2 cellular contexts compared by ENCODE assay signal in the genomic region with DNA sequence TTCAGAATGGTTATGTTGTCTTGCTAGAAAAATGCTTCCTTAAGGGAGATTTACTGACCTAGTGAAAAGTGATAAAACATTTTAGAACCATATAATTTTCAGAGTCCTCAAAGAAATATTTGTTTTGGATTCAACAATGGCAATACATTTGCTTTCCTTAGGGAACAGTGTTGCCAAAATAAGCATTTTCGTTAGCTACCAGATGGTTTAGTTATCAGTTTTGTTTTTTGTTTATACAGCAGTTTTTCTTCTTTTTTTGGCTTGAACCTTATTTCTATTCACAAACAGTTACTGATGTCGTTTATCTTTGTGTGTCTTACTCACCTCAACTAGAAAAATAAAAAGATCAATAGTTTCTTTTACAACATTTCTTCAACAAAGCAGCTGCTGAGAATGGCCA.
A peak's percentile ranks its signal among the peaks of the same experiment; 100 is the strongest.
TF ChIP-seq lines count a peak whose summit lies in the region.

No MANE protein-coding gene starts in this region.

TF ChIP-seq in SK-N-SH treated with all-trans-retinoic acid at 6 μM for 48 hours, 23 proteins besides CTCF, POLR2A, EP300 and RAD21 (continued from another document):
- TF ChIP-seq TCF4 (CRISPR knock-in tag; IDR thresholded peaks at IDR 0.05; ENCODE audit: borderline replicate concordance), result peak; percentile 81
- no peak for TF ChIP-seq ZC3H10 (CRISPR knock-in tag; IDR thresholded peaks at IDR 0.05)
- TF ChIP-seq ZFP30 (CRISPR knock-in tag; IDR thresholded peaks at IDR 0.05), result no peak
- TF ChIP-seq, protein P1, sequence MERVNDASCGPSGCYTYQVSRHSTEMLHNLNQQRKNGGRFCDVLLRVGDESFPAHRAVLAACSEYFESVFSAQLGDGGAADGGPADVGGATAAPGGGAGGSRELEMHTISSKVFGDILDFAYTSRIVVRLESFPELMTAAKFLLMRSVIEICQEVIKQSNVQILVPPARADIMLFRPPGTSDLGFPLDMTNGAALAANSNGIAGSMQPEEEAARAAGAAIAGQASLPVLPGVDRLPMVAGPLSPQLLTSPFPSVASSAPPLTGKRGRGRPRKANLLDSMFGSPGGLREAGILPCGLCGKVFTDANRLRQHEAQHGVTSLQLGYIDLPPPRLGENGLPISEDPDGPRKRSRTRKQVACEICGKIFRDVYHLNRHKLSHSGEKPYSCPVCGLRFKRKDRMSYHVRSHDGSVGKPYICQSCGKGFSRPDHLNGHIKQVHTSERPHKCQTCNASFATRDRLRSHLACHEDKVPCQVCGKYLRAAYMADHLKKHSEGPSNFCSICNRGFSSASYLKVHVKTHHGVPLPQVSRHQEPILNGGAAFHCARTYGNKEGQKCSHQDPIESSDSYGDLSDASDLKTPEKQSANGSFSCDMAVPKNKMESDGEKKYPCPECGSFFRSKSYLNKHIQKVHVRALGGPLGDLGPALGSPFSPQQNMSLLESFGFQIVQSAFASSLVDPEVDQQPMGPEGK (CRISPR knock-in tag; IDR thresholded peaks at IDR 0.05; ENCODE audit: borderline replicate concordance), result no peak
- peak; percentile 79 for TF ChIP-seq ISL1 (CRISPR knock-in tag; IDR thresholded peaks at IDR 0.05)
- TF ChIP-seq, protein P2, sequence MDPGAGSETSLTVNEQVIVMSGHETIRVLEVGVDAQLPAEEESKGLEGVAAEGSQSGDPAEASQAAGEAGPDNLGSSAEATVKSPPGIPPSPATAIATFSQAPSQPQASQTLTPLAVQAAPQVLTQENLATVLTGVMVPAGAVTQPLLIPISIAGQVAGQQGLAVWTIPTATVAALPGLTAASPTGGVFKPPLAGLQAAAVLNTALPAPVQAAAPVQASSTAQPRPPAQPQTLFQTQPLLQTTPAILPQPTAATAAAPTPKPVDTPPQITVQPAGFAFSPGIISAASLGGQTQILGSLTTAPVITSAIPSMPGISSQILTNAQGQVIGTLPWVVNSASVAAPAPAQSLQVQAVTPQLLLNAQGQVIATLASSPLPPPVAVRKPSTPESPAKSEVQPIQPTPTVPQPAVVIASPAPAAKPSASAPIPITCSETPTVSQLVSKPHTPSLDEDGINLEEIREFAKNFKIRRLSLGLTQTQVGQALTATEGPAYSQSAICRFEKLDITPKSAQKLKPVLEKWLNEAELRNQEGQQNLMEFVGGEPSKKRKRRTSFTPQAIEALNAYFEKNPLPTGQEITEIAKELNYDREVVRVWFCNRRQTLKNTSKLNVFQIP (CRISPR knock-in tag; IDR thresholded peaks at IDR 0.05; ENCODE audit: borderline replicate concordance, low read depth), result no peak
- TF ChIP-seq, protein P3, sequence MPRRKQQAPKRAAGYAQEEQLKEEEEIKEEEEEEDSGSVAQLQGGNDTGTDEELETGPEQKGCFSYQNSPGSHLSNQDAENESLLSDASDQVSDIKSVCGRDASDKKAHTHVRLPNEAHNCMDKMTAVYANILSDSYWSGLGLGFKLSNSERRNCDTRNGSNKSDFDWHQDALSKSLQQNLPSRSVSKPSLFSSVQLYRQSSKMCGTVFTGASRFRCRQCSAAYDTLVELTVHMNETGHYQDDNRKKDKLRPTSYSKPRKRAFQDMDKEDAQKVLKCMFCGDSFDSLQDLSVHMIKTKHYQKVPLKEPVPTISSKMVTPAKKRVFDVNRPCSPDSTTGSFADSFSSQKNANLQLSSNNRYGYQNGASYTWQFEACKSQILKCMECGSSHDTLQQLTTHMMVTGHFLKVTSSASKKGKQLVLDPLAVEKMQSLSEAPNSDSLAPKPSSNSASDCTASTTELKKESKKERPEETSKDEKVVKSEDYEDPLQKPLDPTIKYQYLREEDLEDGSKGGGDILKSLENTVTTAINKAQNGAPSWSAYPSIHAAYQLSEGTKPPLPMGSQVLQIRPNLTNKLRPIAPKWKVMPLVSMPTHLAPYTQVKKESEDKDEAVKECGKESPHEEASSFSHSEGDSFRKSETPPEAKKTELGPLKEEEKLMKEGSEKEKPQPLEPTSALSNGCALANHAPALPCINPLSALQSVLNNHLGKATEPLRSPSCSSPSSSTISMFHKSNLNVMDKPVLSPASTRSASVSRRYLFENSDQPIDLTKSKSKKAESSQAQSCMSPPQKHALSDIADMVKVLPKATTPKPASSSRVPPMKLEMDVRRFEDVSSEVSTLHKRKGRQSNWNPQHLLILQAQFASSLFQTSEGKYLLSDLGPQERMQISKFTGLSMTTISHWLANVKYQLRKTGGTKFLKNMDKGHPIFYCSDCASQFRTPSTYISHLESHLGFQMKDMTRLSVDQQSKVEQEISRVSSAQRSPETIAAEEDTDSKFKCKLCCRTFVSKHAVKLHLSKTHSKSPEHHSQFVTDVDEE (CRISPR knock-in tag; IDR thresholded peaks at IDR 0.05), result 0 out of 2 replicates have a peak, but pooled peaks have one; percentile 57
- no peak for TF ChIP-seq BACH2 (CRISPR knock-in tag; IDR thresholded peaks at IDR 0.05; ENCODE audit: borderline replicate concordance)
- no peak for TF ChIP-seq ZNF70 (CRISPR knock-in tag; IDR thresholded peaks at IDR 0.05)
- TF ChIP-seq GLIS3 (CRISPR knock-in tag; IDR thresholded peaks at IDR 0.05), result no peak
- no peak for TF ChIP-seq TOX (CRISPR knock-in tag; IDR thresholded peaks at IDR 0.05; ENCODE audit: borderline replicate concordance)
- no peak for TF ChIP-seq PPARA (CRISPR knock-in tag; IDR thresholded peaks at IDR 0.05; ENCODE audit: borderline replicate concordance)
- TF ChIP-seq ARNTL (CRISPR knock-in tag; IDR thresholded peaks at IDR 0.05; ENCODE audit: borderline replicate concordance, low read depth), result no peak
TF ChIP-seq in SK-N-SH treated with all-trans-retinoic acid at 6 μM for 48 hours: peak in this region for 3.

TF ChIP-seq in SK-N-SH, 30 proteins besides CTCF, POLR2A, EP300 and RAD21 (continued from another document):
- TF ChIP-seq, protein P4, sequence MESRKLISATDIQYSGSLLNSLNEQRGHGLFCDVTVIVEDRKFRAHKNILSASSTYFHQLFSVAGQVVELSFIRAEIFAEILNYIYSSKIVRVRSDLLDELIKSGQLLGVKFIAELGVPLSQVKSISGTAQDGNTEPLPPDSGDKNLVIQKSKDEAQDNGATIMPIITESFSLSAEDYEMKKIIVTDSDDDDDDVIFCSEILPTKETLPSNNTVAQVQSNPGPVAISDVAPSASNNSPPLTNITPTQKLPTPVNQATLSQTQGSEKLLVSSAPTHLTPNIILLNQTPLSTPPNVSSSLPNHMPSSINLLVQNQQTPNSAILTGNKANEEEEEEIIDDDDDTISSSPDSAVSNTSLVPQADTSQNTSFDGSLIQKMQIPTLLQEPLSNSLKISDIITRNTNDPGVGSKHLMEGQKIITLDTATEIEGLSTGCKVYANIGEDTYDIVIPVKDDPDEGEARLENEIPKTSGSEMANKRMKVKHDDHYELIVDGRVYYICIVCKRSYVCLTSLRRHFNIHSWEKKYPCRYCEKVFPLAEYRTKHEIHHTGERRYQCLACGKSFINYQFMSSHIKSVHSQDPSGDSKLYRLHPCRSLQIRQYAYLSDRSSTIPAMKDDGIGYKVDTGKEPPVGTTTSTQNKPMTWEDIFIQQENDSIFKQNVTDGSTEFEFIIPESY (IDR thresholded peaks at IDR 0.05; ENCODE audit: borderline replicate concordance, low read depth), result no peak
- TF ChIP-seq, protein P5, sequence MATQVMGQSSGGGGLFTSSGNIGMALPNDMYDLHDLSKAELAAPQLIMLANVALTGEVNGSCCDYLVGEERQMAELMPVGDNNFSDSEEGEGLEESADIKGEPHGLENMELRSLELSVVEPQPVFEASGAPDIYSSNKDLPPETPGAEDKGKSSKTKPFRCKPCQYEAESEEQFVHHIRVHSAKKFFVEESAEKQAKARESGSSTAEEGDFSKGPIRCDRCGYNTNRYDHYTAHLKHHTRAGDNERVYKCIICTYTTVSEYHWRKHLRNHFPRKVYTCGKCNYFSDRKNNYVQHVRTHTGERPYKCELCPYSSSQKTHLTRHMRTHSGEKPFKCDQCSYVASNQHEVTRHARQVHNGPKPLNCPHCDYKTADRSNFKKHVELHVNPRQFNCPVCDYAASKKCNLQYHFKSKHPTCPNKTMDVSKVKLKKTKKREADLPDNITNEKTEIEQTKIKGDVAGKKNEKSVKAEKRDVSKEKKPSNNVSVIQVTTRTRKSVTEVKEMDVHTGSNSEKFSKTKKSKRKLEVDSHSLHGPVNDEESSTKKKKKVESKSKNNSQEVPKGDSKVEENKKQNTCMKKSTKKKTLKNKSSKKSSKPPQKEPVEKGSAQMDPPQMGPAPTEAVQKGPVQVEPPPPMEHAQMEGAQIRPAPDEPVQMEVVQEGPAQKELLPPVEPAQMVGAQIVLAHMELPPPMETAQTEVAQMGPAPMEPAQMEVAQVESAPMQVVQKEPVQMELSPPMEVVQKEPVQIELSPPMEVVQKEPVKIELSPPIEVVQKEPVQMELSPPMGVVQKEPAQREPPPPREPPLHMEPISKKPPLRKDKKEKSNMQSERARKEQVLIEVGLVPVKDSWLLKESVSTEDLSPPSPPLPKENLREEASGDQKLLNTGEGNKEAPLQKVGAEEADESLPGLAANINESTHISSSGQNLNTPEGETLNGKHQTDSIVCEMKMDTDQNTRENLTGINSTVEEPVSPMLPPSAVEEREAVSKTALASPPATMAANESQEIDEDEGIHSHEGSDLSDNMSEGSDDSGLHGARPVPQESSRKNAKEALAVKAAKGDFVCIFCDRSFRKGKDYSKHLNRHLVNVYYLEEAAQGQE (IDR thresholded peaks at IDR 0.05; ENCODE audit: low read depth, low read length), result no peak
- TF ChIP-seq FOXM1 (IDR thresholded peaks at IDR 0.05; ENCODE audit: low read depth) (no peak), ELF1 (IDR thresholded peaks at IDR 0.05) (no peak)
